ENCODE assay signal across 19 cellular contexts in the genomic region with DNA sequence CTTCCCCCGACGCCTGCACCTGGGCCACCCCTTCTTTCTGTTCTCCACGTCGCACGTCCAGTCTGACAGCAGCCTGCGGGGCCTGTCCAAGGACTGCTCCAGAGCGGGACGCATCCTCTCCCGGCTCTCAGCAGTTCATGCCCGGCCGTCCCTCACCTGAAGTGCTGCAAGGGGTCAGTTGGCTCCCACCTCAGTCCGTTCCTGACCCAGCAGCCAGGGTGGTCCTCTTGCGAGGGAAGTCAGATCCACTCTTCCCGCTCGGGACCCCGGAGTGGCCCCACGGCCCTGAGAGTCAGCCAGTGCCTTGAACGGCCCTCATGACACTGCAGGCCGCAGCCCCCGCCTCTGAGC.
"Had no signal": no experiment of that assay in that cellular context is flagged by ENCODE, and none has a peak within 500 bp of the region (broad histone marks: within the 10 kb centered on the region; RNA-seq: fewer than 3 reads in every experiment).

No MANE protein-coding gene starts in this region.

- H3K9me3 Mint-ChIP-seq: immature natural killer cell had no signal

- H3K4me2 ChIP-seq: hepatocyte had no signal

- H3K79me2 ChIP-seq: hepatocyte had no signal

- H2AFZ ChIP-seq: hepatocyte had no signal

- H3K36me3 Mint-ChIP-seq: immature natural killer cell had no signal

- H3K4me1 Mint-ChIP-seq: immature natural killer cell had no signal

- H3K4me3 Mint-ChIP-seq: immature natural killer cell had no signal

- H3K4me3 ChIP-seq: coronary artery, dorsolateral prefrontal cortex, esophagus muscularis mucosa, gastroesophageal sphincter, heart left ventricle, hepatocyte, left ventricle myocardium inferior, lower lobe of right lung had no signal

- DNase-seq: dorsolateral prefrontal cortex; effector CD4-positive, alpha-beta T cell; effector memory CD4-positive, alpha-beta T cell; foreskin keratinocyte; heart left ventricle; hypothalamus; immature natural killer cell; islet precursor cell; kidney; kidney glomerular epithelial cell; left colon; left ventricle myocardium inferior; lower lobe of right lung; mesenchymal stem cell; midbrain had no signal

- H3K27ac Mint-ChIP-seq: immature natural killer cell had no signal

- H3K27me3 ChIP-seq: foreskin keratinocyte, hepatocyte had no signal

- H3K27ac ChIP-seq: coronary artery, dorsolateral prefrontal cortex, esophagus muscularis mucosa, foreskin keratinocyte, gastroesophageal sphincter, heart left ventricle, hepatocyte, left ventricle myocardium inferior, lower lobe of right lung had no signal

- H3K36me3 ChIP-seq: esophagus muscularis mucosa, gastroesophageal sphincter, heart left ventricle, left ventricle myocardium inferior, lower lobe of right lung had no signal

- H3K9me3 ChIP-seq: esophagus muscularis mucosa, gastroesophageal sphincter, heart left ventricle, left ventricle myocardium inferior, lower lobe of right lung had no signal

- H3K4me1 ChIP-seq: foreskin keratinocyte, lower lobe of right lung had no signal
